Comparison of ENCODE assay signal across 35 cellular contexts in the genomic region with DNA sequence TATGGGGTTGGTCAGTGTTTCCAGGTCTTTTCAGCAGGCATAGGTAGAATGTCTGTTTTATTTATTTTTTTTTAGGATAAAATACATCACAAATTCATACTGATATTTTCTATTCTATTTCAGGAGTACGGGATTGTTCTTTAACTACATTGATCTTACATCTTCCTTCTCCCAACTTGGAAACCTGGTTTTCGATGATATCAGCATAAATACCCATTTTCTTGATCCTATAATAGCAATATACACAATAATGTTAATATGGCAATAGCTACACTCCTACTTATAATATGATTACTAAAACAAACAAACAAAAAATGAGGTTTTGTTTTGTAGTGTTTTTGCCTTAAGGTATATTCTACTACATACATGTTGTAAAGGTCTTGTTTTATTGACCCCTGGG.
DNase-seq lines count a peak whose midpoint lies in the region; ATAC-seq, FAIRE-seq and TF ChIP-seq lines count a peak whose summit lies in the region.
"Had no signal": no experiment of that assay in that cellular context is flagged by ENCODE, and none has a peak within 500 bp of the region (broad histone marks: within the 10 kb centered on the region; RNA-seq: fewer than 3 reads in every experiment).

No MANE protein-coding gene starts in this region.

- TF ChIP-seq EP300 in HepG2 (IDR thresholded peaks at IDR 0.05; ENCODE audit: low read depth in 2 of 2, low read length in 2 of 2), result no peak
- TF ChIP-seq EP300 in HepG2 (CRISPR knock-in tag; IDR thresholded peaks at IDR 0.05; ENCODE audit: borderline replicate concordance), result no peak
- no peak for TF ChIP-seq EP300 in A549 (IDR thresholded peaks at IDR 0.05)

- no peaks in the 10 kb centered on the region for H3K4me1 ChIP-seq in HepG2 (ENCODE audit: insufficient read depth, low read length)
- no peaks in the 10 kb centered on the region for H3K4me1 ChIP-seq in right lobe of liver
- H3K4me1 ChIP-seq in A549, result 0 out of 3 replicates have a peak, but pooled peaks cover 6% of the 10 kb centered on the region
- H3K4me1 ChIP-seq in IMR-90 (ENCODE audit: control insufficient read depth, insufficient read depth, low read length), result no peaks in the 10 kb centered on the region
- no peaks in the 10 kb centered on the region for H3K4me1 ChIP-seq in H9 (ENCODE audit: insufficient read depth, low read length)
- H3K4me1 ChIP-seq: BE2C; BLaER1; BLaER1 treated with 17β-estradiol and CSF1 and Interleukin-3, amounts not matched to agents 10 nM and 100 nM; Caco-2 had no signal

- H3K4me3 ChIP-seq in HepG2 (replicated peaks in 1 of 3; ENCODE audit: insufficient read depth in 1 of 3, low read depth in 2 of 3, low read length in 3 of 3) (no peak overlapping the region), right lobe of liver (no peak overlapping the region), A549 (no peak overlapping the region), IMR-90 (ENCODE audit: insufficient read depth, low read depth, low read length) (no peak overlapping the region)
- H3K4me3 ChIP-seq: BLaER1; BLaER1 treated with 17β-estradiol and CSF1 and Interleukin-3, amounts not matched to agents 10 nM and 100 nM had no signal

- no peak overlapping the region for H3T11ph ChIP-seq in H9 (ENCODE audit: low read length)

- H2AK5ac ChIP-seq in IMR-90 (ENCODE audit: low read depth, low read length), result no peak overlapping the region
- no peak overlapping the region for H2AK5ac ChIP-seq in H9 (ENCODE audit: insufficient read length, low read length)

- ATAC-seq in HepG2, result no peak
- ATAC-seq in right lobe of liver, result no peak
- no peak for ATAC-seq in A549
- ATAC-seq in IMR-90 (ENCODE audit: low read depth), result no peak
- no peak for ATAC-seq in stimulated activated effector memory CD8-positive, alpha-beta T cell treated with anti-CD3 and anti-CD28 coated beads, Interleukin-12 subunit alpha, Interleukin-12 subunit beta, amount 100 ng/mL, for 72 hours
- ATAC-seq: CD8-positive, alpha-beta T cell had no signal

- CTCF ChIA-PET in HepG2 (lab: Yijun Ruan, JAX; ENCODE audit: low intra/inter-chr PET ratio, low total read pairs) (no interaction called here), A549 (lab: Yijun Ruan, JAX) (no interaction called here), IMR-90 (lab: Yijun Ruan, JAX) (no interaction called here)

- H4K91ac ChIP-seq in IMR-90 (ENCODE audit: insufficient read depth, low read depth, low read length) (no peak overlapping the region), H9 (ENCODE audit: insufficient read length, low read depth, low read length) (no peak overlapping the region)

- no peaks in the 10 kb centered on the region for H3K9me3 Mint-ChIP-seq in nephron
- peaks cover 21% of the 10 kb centered on the region for H3K9me3 Mint-ChIP-seq in stimulated activated effector memory CD8-positive, alpha-beta T cell treated with anti-CD3 and anti-CD28 coated beads, Interleukin-12 subunit alpha, Interleukin-12 subunit beta, amount 100 ng/mL, for 72 hours
- H3K9me3 Mint-ChIP-seq in H9, result peaks cover 0 to 4% of the 10 kb centered on the region in 2 experiments; a peak in 3 of 5 replicates

- 36% methylated on average over 2 of the region's 2 CpGs for WGBS in HepG2 (ENCODE audit: low lambda C conversion rate)
- 59% methylated on average over 2 of the region's 2 CpGs for WGBS in right lobe of liver (ENCODE audit: insufficient coverage, low coverage, low lambda C conversion rate, missing lambda C conversion rate)
- WGBS in A549 (ENCODE audit: missing lambda C conversion rate), result 68% methylated on average over 2 of the region's 2 CpGs
- WGBS in IMR-90 (ENCODE audit: extremely low coverage in 2 of 2, insufficient read length in 1 of 2), 2 experiments, result no CpG with 5 or more reads among the region's 2 CpGs
- no CpG with 5 or more reads among the region's 2 CpGs for WGBS in H9 (ENCODE audit: extremely low coverage, insufficient read length, low lambda C conversion rate)

- H3K4me1 Mint-ChIP-seq in nephron, result peaks cover 18% of the 10 kb centered on the region
- no peaks in the 10 kb centered on the region for H3K4me1 Mint-ChIP-seq in stimulated activated effector memory CD8-positive, alpha-beta T cell treated with anti-CD3 and anti-CD28 coated beads, Interleukin-12 subunit alpha, Interleukin-12 subunit beta, amount 100 ng/mL, for 72 hours
- H3K4me1 Mint-ChIP-seq in H9, result no peaks in the 10 kb centered on the region
- H3K4me1 Mint-ChIP-seq: B cell; CD14-positive monocyte; CD4-positive, alpha-beta memory T cell; CD4-positive, CD25-positive, alpha-beta regulatory T cell; CD8-positive, alpha-beta memory T cell had no signal

- H3K27me3 ChIP-seq in HepG2 (ENCODE audit: control insufficient read depth in 1 of 2, insufficient read depth in 2 of 2, low read length in 2 of 2) (no peaks in the 10 kb centered on the region), right lobe of liver (no peaks in the 10 kb centered on the region), IMR-90 (ENCODE audit: control insufficient read depth, insufficient read depth, low read length) (no peaks in the 10 kb centered on the region), H9 (ENCODE audit: insufficient read depth, low read length) (no peaks in the 10 kb centered on the region)
- H3K27me3 ChIP-seq: BE2C; BLaER1; BLaER1 treated with 17β-estradiol and CSF1 and Interleukin-3, amounts not matched to agents 10 nM and 100 nM had no signal

- no peak overlapping the region for H2BK5ac ChIP-seq in IMR-90 (ENCODE audit: low read depth, low read length, poor library complexity, severe bottlenecking)
- H2BK5ac ChIP-seq in H9 (ENCODE audit: insufficient read length, low read length), result no peak overlapping the region

- no peak overlapping the region for H2BK120ac ChIP-seq in IMR-90 (ENCODE audit: low read depth, low read length)
- H2BK120ac ChIP-seq in H9 (ENCODE audit: low read depth, low read length, poor library complexity, severe bottlenecking), result no peak overlapping the region

- TF ChIP-seq CTCF in HepG2 (CRISPR knock-in tag; IDR thresholded peaks at IDR 0.05) (no peak), right lobe of liver (IDR thresholded peaks at IDR 0.05) (no peak), A549 (IDR thresholded peaks at IDR 0.05) (no peak), IMR-90 (conservative IDR thresholded peaks at IDR 0.05; ENCODE audit: low read depth, low read length) (no peak), nephron (IDR thresholded peaks at IDR 0.05; ENCODE audit: unreplicated experiment in 3 of 3) (no peak), H9 (conservative IDR thresholded peaks at IDR 0.05) (no peak)

- no peak overlapping the region for H2AK9ac ChIP-seq in IMR-90 (replicated peaks; ENCODE audit: low read depth, low read length, poor library complexity)

- H4K8ac ChIP-seq in IMR-90 (ENCODE audit: low read depth in 2 of 2, low read length in 2 of 2) (no peak overlapping the region), H9 (replicated peaks; ENCODE audit: insufficient read length, low read depth, low read length) (no peak overlapping the region)

- FAIRE-seq in HepG2 (lab: Jason Lieb, UNC) (no peak), A549 (lab: Jason Lieb, UNC) (no peak)
- FAIRE-seq: A204.1, D721Med had no signal

- H2BK20ac ChIP-seq in IMR-90 (ENCODE audit: low read depth, low read length), result no peak overlapping the region
- H2BK20ac ChIP-seq in H9 (ENCODE audit: low read depth, low read length, poor library complexity, severe bottlenecking), result no peak overlapping the region

- intact Hi-C loops in HepG2 (cut with micrococcal nuclease; ENCODE audit: unreplicated experiment) (no loop called here), right lobe of liver (cut with DNase I) (no loop called here), IMR-90 (cut with micrococcal nuclease) (no loop called here)

- dilution Hi-C loops in IMR-90 (cut with HindIII; ENCODE audit: low sequenced_read_pairs, unreplicated experiment), result no loop called here

- H3K27ac Mint-ChIP-seq in nephron, result peak overlapping the region in 2 of 3 experiments; percentile 14
- H3K27ac Mint-ChIP-seq in stimulated activated effector memory CD8-positive, alpha-beta T cell treated with anti-CD3 and anti-CD28 coated beads, Interleukin-12 subunit alpha, Interleukin-12 subunit beta, amount 100 ng/mL, for 72 hours, result no peak overlapping the region
- no peak overlapping the region for H3K27ac Mint-ChIP-seq in H9
- H3K27ac Mint-ChIP-seq: B cell; CD14-positive monocyte; CD4-positive, alpha-beta memory T cell; CD4-positive, alpha-beta T cell; CD4-positive, CD25-positive, alpha-beta regulatory T cell; CD8-positive, alpha-beta memory T cell; CD8-positive, alpha-beta T cell had no signal

- no TSS peak for BruUV-seq in HepG2 (replicated peaks; lab: Mats Ljungman, UMichigan)
- BruUV-seq in IMR-90 (replicated peaks; lab: Mats Ljungman, UMichigan), result no TSS peak

- H3K27ac ChIP-seq in HepG2 (ENCODE audit: extremely low read length, insufficient read depth, low read length), result no peak overlapping the region
- H3K27ac ChIP-seq in right lobe of liver, result no peak overlapping the region
- H3K27ac ChIP-seq in A549, result no peak overlapping the region
- no peak overlapping the region for H3K27ac ChIP-seq in IMR-90 (ENCODE audit: insufficient read depth, low read length)
- no peak overlapping the region for H3K27ac ChIP-seq in H9 (ENCODE audit: insufficient read length, low read depth, low read length)
- H3K27ac ChIP-seq: 22Rv1; BLaER1; BLaER1 treated with 17β-estradiol and CSF1 and Interleukin-3, amounts not matched to agents 10 nM and 100 nM; C4-2B had no signal

- TF ChIP-seq POLR2A in HepG2 (IDR thresholded peaks at IDR 0.05; ENCODE audit: insufficient read depth in 1 of 2, low read depth in 2 of 2, low read length in 2 of 2), result no peak
- TF ChIP-seq POLR2A in right lobe of liver (IDR thresholded peaks at IDR 0.05), result no peak
- TF ChIP-seq POLR2A in A549 (IDR thresholded peaks at IDR 0.05; ENCODE audit: low read length), result no peak
- TF ChIP-seq POLR2A in IMR-90 (IDR thresholded peaks at IDR 0.05; ENCODE audit: low read depth, low read length), result no peak

- H2AFZ ChIP-seq in HepG2 (ENCODE audit: low read length) (no peak overlapping the region), IMR-90 (replicated peaks; ENCODE audit: low read length, poor library complexity) (no peak overlapping the region), H9 (ENCODE audit: low read length) (no peak overlapping the region)

- H3K9me3 ChIP-seq in HepG2 (ENCODE audit: low read length) (peaks cover 38% of the 10 kb centered on the region; the same call in 1 of the 2 replicates), right lobe of liver (no peaks in the 10 kb centered on the region), A549 (no peaks in the 10 kb centered on the region), IMR-90 (ENCODE audit: control insufficient read depth, insufficient read depth, low read length) (no peaks in the 10 kb centered on the region), H9 (ENCODE audit: control insufficient read depth, low read depth, low read length) (no peaks in the 10 kb centered on the region)
- H3K9me3 ChIP-seq: BE2C, BLaER1, Caco-2 had no signal

- TF ChIP-seq RAD21 in HepG2 (CRISPR knock-in tag; IDR thresholded peaks at IDR 0.05), result no peak
- no peak for TF ChIP-seq RAD21 in A549 (conservative IDR thresholded peaks at IDR 0.05 in 1 of 2, IDR thresholded peaks at IDR 0.05 in 1 of 2)
- TF ChIP-seq RAD21 in IMR-90 (IDR thresholded peaks at IDR 0.05; ENCODE audit: low read length), result no peak

- DNase-seq in HepG2 (ENCODE audit: low spot score), result no peak
- DNase-seq in right lobe of liver, result no peak
- DNase-seq in A549 (ENCODE audit: low read depth in 1 of 2, low spot score in 1 of 2), result no peak
- DNase-seq in IMR-90, result no peak
- DNase-seq in stimulated activated effector memory CD8-positive, alpha-beta T cell treated with anti-CD3 and anti-CD28 coated beads, Interleukin-12 subunit alpha, Interleukin-12 subunit beta, amount 100 ng/mL, for 72 hours (ENCODE audit: low spot score in 2 of 2), result no peak
- no peak for DNase-seq in H9
- no peak for DNase-seq in stimulated activated naive CD4-positive, alpha-beta T cell (lab: John Stamatoyannopoulos, UW)
- DNase-seq: 8988T; ACHN; AML-193; BE2C; C1 segment of cervical spinal cord; Caco-2; Calu3; CD4-positive, alpha-beta memory T cell; CD4-positive, alpha-beta T cell; CD4-positive, CD25-positive, alpha-beta regulatory T cell; CD8-positive, alpha-beta memory T cell; CD8-positive, alpha-beta T cell; COR-L47; DMS 273 treated with DMSO at 0.1 percent for 48 hours; DMS153; DMS53; DMS79; DMS79 treated with DMSO at 0.1 percent for 48 hours; DND-41 had no signal

- no peak overlapping the region for H3K4me2 ChIP-seq in HepG2 (ENCODE audit: low read depth, low read length)
- H3K4me2 ChIP-seq in A549, result no peak overlapping the region
- no peak overlapping the region for H3K4me2 ChIP-seq in IMR-90 (ENCODE audit: low read depth, low read length)
- H3K4me2 ChIP-seq in H9 (ENCODE audit: insufficient read depth, insufficient read length, low read length), result no peak overlapping the region
- H3K4me2 ChIP-seq: BLaER1; BLaER1 treated with 17β-estradiol and CSF1 and Interleukin-3, amounts not matched to agents 10 nM and 100 nM had no signal

- H3K9ac ChIP-seq in HepG2 (ENCODE audit: insufficient read depth, low read depth, low read length) (no peak overlapping the region), IMR-90 (ENCODE audit: low read depth, low read length) (no peak overlapping the region), H9 (ENCODE audit: extremely low read depth, insufficient read length, low read length) (no peak overlapping the region)
- H3K9ac ChIP-seq: BLaER1; BLaER1 treated with 17β-estradiol and CSF1 and Interleukin-3, amounts not matched to agents 10 nM and 100 nM had no signal

- H4K20me1 ChIP-seq in HepG2 (ENCODE audit: insufficient read depth, low read length) (no peaks in the 10 kb centered on the region), IMR-90 (ENCODE audit: insufficient read depth, low read length) (no peaks in the 10 kb centered on the region), H9 (ENCODE audit: control insufficient read depth, insufficient read depth, insufficient read length) (no peaks in the 10 kb centered on the region)
- H4K20me1 ChIP-seq: BLaER1; BLaER1 treated with 17β-estradiol and CSF1 and Interleukin-3, amounts not matched to agents 10 nM and 100 nM had no signal

- no peaks in the 10 kb centered on the region for H3K23me2 ChIP-seq in H9 (ENCODE audit: insufficient read length, low read depth, low read length, poor library complexity, severe bottlenecking)

- no peaks in the 10 kb centered on the region for H3K36me3 Mint-ChIP-seq in nephron (ENCODE audit: low read depth)
- no peaks in the 10 kb centered on the region for H3K36me3 Mint-ChIP-seq in stimulated activated effector memory CD8-positive, alpha-beta T cell treated with anti-CD3 and anti-CD28 coated beads, Interleukin-12 subunit alpha, Interleukin-12 subunit beta, amount 100 ng/mL, for 72 hours
- H3K36me3 Mint-ChIP-seq in H9 (ENCODE audit: insufficient read depth in 1 of 3, low read depth in 3 of 3), result no peaks in the 10 kb centered on the region
- H3K36me3 Mint-ChIP-seq: CD14-positive monocyte; CD4-positive, alpha-beta memory T cell; CD4-positive, CD25-positive, alpha-beta regulatory T cell; CD8-positive, alpha-beta memory T cell; CD8-positive, alpha-beta T cell had no signal

- no peaks in the 10 kb centered on the region for H3K36me3 ChIP-seq in HepG2 (replicated peaks in 1 of 2; ENCODE audit: control insufficient read depth in 1 of 2, insufficient read depth in 2 of 2, low read length in 2 of 2)
- H3K36me3 ChIP-seq in right lobe of liver, result no peaks in the 10 kb centered on the region
- no peaks in the 10 kb centered on the region for H3K36me3 ChIP-seq in IMR-90 (ENCODE audit: control insufficient read depth, insufficient read depth, low read length)
- H3K36me3 ChIP-seq: BE2C; BLaER1; BLaER1 treated with 17β-estradiol and CSF1 and Interleukin-3, amounts not matched to agents 10 nM and 100 nM had no signal

- POLR2A ChIA-PET in HepG2 (lab: Yijun Ruan, JAX) (no interaction called here), A549 (lab: Yijun Ruan, JAX) (no interaction called here), IMR-90 (lab: Charles Lee; ENCODE audit: unreplicated experiment) (no interaction called here)

- H3K14ac ChIP-seq in IMR-90 (replicated peaks; ENCODE audit: low read depth, low read length) (no peak overlapping the region), H9 (ENCODE audit: insufficient read depth, low read length) (no peak overlapping the region)

- no peak overlapping the region for H3K23ac ChIP-seq in IMR-90 (ENCODE audit: low read depth, low read length)
- no peak overlapping the region for H3K23ac ChIP-seq in H9 (ENCODE audit: insufficient read length, low read depth, low read length)

- H2BK15ac ChIP-seq in IMR-90 (ENCODE audit: low read depth, low read length) (no peak overlapping the region), H9 (ENCODE audit: low read depth, low read length) (no peak overlapping the region)

- H3K4ac ChIP-seq in IMR-90 (ENCODE audit: low read depth, low read length) (no peak overlapping the region), H9 (ENCODE audit: low read depth, low read length) (no peak overlapping the region)

- no peaks in the 10 kb centered on the region for H3K79me1 ChIP-seq in IMR-90 (ENCODE audit: low read depth in 1 of 2, low read length in 2 of 2)
- H3K79me1 ChIP-seq in H9 (ENCODE audit: insufficient read depth, low read depth, low read length, poor library complexity, severe bottlenecking), result no peaks in the 10 kb centered on the region

- H3K18ac ChIP-seq in IMR-90 (ENCODE audit: low read depth, low read length) (no peak overlapping the region), H9 (ENCODE audit: insufficient read length, low read depth, low read length) (no peak overlapping the region)

- in situ Hi-C loops in HepG2 (cut with HindIII; ENCODE audit: extremely low pct_ligation_motif_present, low pct_unique_long_range_greater_than_20kb), result no loop called here
- in situ Hi-C loops in IMR-90 (cut with MboI; ENCODE audit: low sequenced_read_pairs), result no loop called here

- H3K9me1 ChIP-seq in IMR-90 (ENCODE audit: insufficient read depth, low read length), result no peaks in the 10 kb centered on the region

- H2BK12ac ChIP-seq in H9 (ENCODE audit: insufficient read length, low read depth, low read length), result no peak overlapping the region

- no peak overlapping the region for H3K56ac ChIP-seq in IMR-90 (ENCODE audit: extremely low read depth, insufficient read depth, low read length)
- H3K56ac ChIP-seq in H9 (ENCODE audit: insufficient read length, low read depth, low read length), result no peak overlapping the region

- H3K4me3 Mint-ChIP-seq in nephron (no peak overlapping the region), H9 (no peak overlapping the region)
- H3K4me3 Mint-ChIP-seq in stimulated activated effector memory CD8-positive, alpha-beta T cell treated with anti-CD3 and anti-CD28 coated beads, Interleukin-12 subunit alpha, Interleukin-12 subunit beta, amount 100 ng/mL, for 72 hours, result no peak overlapping the region
- H3K4me3 Mint-ChIP-seq: B cell; CD14-positive monocyte; CD4-positive, alpha-beta memory T cell; CD4-positive, alpha-beta T cell; CD4-positive, CD25-positive, alpha-beta regulatory T cell; CD8-positive, alpha-beta T cell had no signal

- H3K27me3 Mint-ChIP-seq in nephron (ENCODE audit: low read depth) (no peaks in the 10 kb centered on the region), H9 (ENCODE audit: low read depth) (no peaks in the 10 kb centered on the region)
- H3K27me3 Mint-ChIP-seq: B cell; CD4-positive, alpha-beta memory T cell; CD4-positive, alpha-beta T cell; CD4-positive, CD25-positive, alpha-beta regulatory T cell; CD8-positive, alpha-beta memory T cell had no signal

- H4K5ac ChIP-seq in IMR-90 (ENCODE audit: low read depth, low read length), result no peak overlapping the region
- no peak overlapping the region for H4K5ac ChIP-seq in H9 (ENCODE audit: insufficient read length, low read depth, low read length)

- no peaks in the 10 kb centered on the region for H3K79me2 ChIP-seq in HepG2 (ENCODE audit: insufficient read depth, low read length)
- no peaks in the 10 kb centered on the region for H3K79me2 ChIP-seq in H9 (ENCODE audit: insufficient read depth, low read length)

Comparison
In these comparisons a context has a peak if more than half of its experiments do, and no peak if none do; other contexts are left out.
1. H3K27ac Mint-ChIP-seq: peak in nephron (2 of 3); none in stimulated activated effector memory CD8-positive, alpha-beta T cell treated with anti-CD3 and anti-CD28 coated beads, Interleukin-12 subunit alpha, Interleukin-12 subunit beta, amount 100 ng/mL, for 72 hours (single experiment) and H9 (0 of 3).
2. Of the 38 proteins assayed by ChIP-seq in both HepG2 and A549: peak only in HepG2: none; only in A549: none; in both: MAFK; in neither: 37.